In genomic region chr19:45485301-45486077, GRCh38 we compare ENCODE assay signal across 8 cellular contexts. TPM values are rescaled to one million over a fixed set of nuclear protein-coding genes. Genes with fewer than 3 reads are reported as not detected.
DNase-seq lines count a peak whose midpoint lies in the region; ATAC-seq and TF ChIP-seq lines count a peak whose summit lies in the region.

No MANE protein-coding gene starts in this region.

- intact Hi-C loops in Right ventricle myocardium inferior (cut with DNase I), result no loop called here

- no peak for TF ChIP-seq POLR2A in tibial nerve (IDR thresholded peaks at IDR 0.05)

- H3K27ac ChIP-seq in parathyroid adenoma (peak overlapping the region; percentile 86), tibial nerve (peak overlapping the region; percentile 6 to 84 (median 54))

- H3K79me2 ChIP-seq in parathyroid adenoma, result no peaks in the 10 kb centered on the region

- no peak overlapping the region for H3K9ac ChIP-seq in parathyroid adenoma

- H3K36me3 Mint-ChIP-seq in activated naive CD8-positive, alpha-beta T cell, result no peaks in the 10 kb centered on the region

- H3K4me3 Mint-ChIP-seq in activated naive CD8-positive, alpha-beta T cell, result peak overlapping the region; percentile 89

- 1% methylated on average over 25 to 28 of the region's 35 CpGs for WGBS in tibial nerve, 2 donors

- no peaks in the 10 kb centered on the region for H3K36me3 ChIP-seq in parathyroid adenoma (ENCODE audit: control insufficient read depth, insufficient read depth, low read length)
- no peaks in the 10 kb centered on the region for H3K36me3 ChIP-seq in tibial nerve

- H3K27me3 ChIP-seq in parathyroid adenoma (ENCODE audit: control insufficient read depth, insufficient read depth, low read length), result no peaks in the 10 kb centered on the region
- no peaks in the 10 kb centered on the region for H3K27me3 ChIP-seq in tibial nerve

- H3K4me2 ChIP-seq in parathyroid adenoma (ENCODE audit: low read length), result peak overlapping the region; percentile 96

- ATAC-seq in HG02610 (IDR thresholded peaks at IDR 0.05; ENCODE audit: unreplicated experiment) (peak; percentile 90), Right ventricle myocardium inferior (peak; percentile 99)

- DNase-seq in NCI-H1092 treated with DMSO at 0.1 percent for 48 hours (lab: John Stamatoyannopoulos, UW) (peak; percentile 87), SKM-1 (lab: John Stamatoyannopoulos, UW; ENCODE audit: unreplicated experiment) (peak; percentile 74), Right ventricle myocardium inferior (ENCODE audit: missing footprints) (peak; percentile 100), tibial nerve (ENCODE audit: low spot score in 2 of 2) (peak; percentile 98 to 99)

- H3K9me3 ChIP-seq in parathyroid adenoma (ENCODE audit: control insufficient read depth, low read length) (no peaks in the 10 kb centered on the region), tibial nerve (no peaks in the 10 kb centered on the region)

- H3K4me1 Mint-ChIP-seq in activated naive CD8-positive, alpha-beta T cell (ENCODE audit: low read depth), result peaks cover 5% of the 10 kb centered on the region

- H3K4me1 ChIP-seq in parathyroid adenoma (peaks cover 3% of the 10 kb centered on the region), tibial nerve (peaks cover 0 to 10% (median 0%) of the 10 kb centered on the region in 4 donors)

- H3K4me3 ChIP-seq in parathyroid adenoma (ENCODE audit: low read depth, low read length) (peak overlapping the region; percentile 80), tibial nerve (peak overlapping the region; percentile 46 to 87 (median 56))

- TF ChIP-seq CTCF in GM12801 (IDR thresholded peaks at IDR 0.05; ENCODE audit: extremely low read depth, insufficient read length) (peak; percentile 55), parathyroid adenoma (IDR thresholded peaks at IDR 0.05) (peak; percentile 74), tibial nerve (IDR thresholded peaks at IDR 0.05) (peak; percentile 81 to 88 (median 86))

- no peaks in the 10 kb centered on the region for H3K9me3 Mint-ChIP-seq in activated naive CD8-positive, alpha-beta T cell (ENCODE audit: low read depth)

- TF ChIP-seq EP300 in tibial nerve (IDR thresholded peaks at IDR 0.05), result peak in 1 of 2 donors; percentile 58

- no peaks in the 10 kb centered on the region for H3K27me3 Mint-ChIP-seq in activated naive CD8-positive, alpha-beta T cell

- peak overlapping the region; percentile 66 for H3K27ac Mint-ChIP-seq in activated naive CD8-positive, alpha-beta T cell

- H2AFZ ChIP-seq in parathyroid adenoma, result peak overlapping the region; percentile 97

RNA-seq across cellular contexts. Expression of gene RTN2, which starts 11.4 kb away (rescaled TPM):
- total RNA-seq in Right ventricle myocardium inferior (30.6 TPM), tibial nerve (1 to 10 TPM; 1.5 to 5.9 (median 3.5) TPM)

RNA-seq across cellular contexts. Expression of gene PPM1N, which starts 12.8 kb away (rescaled TPM):
- total RNA-seq in Right ventricle myocardium inferior, result 0.65 TPM
- 1 to 10 TPM in 1 of 4 donors, under 1 TPM in 2, not detected in 1; 0.39 to 5.0 (median 0.60) TPM for total RNA-seq in tibial nerve

RNA-seq across cellular contexts. Expression of gene FOSB, which starts 17.7 kb away (rescaled TPM):
- total RNA-seq in Right ventricle myocardium inferior (0.32 TPM), tibial nerve (1 to 10 TPM in 2 of 4 donors, under 1 TPM in 2; 0.60 to 4.9 (median 1.8) TPM)

RNA-seq across cellular contexts. Expression of gene VASP, which starts 21.8 kb away (rescaled TPM):
- total RNA-seq in Right ventricle myocardium inferior, result 49.0 TPM
- total RNA-seq in tibial nerve, result 10 to 100 TPM; 39.1 to 74.4 (median 59.2) TPM

Comparison
In these comparisons a context has a peak if more than half of its experiments do, and no peak if none do; other contexts are left out.
1. Peak in every context shown above with its lines: DNase-seq, ATAC-seq, H3K4me3 ChIP-seq and H3K27ac ChIP-seq.